22 cellular contexts compared by ENCODE assay signal in genomic region chr16:77987772-77988171, GRCh38. TPM values are rescaled to one million over a fixed set of nuclear protein-coding genes. Genes with fewer than 3 reads are reported as not detected.
"Had no signal": no experiment of that assay in that cellular context is flagged by ENCODE, and none has a peak within 500 bp of the region (broad histone marks: within the 10 kb centered on the region; RNA-seq: fewer than 3 reads in every experiment).

No MANE protein-coding gene starts in this region.

- H3K9me3 ChIP-seq: mucosa of descending colon, right atrium auricular region had no signal

- H3K4me1 ChIP-seq: right atrium auricular region had no signal

- H3K4me3 ChIP-seq: mucosa of descending colon, right atrium auricular region, smooth muscle cell had no signal

- H3K27me3 ChIP-seq: brain microvascular endothelial cell, right atrium auricular region had no signal

- DNase-seq: activated CD4-positive, alpha-beta T cell treated with anti-CD3 and anti-CD28 coated beads, Interleukin-2, amount 10 ng/mL, durations not matched to agents 7 days and 5 days; activated CD4-positive, CD25-positive, alpha-beta regulatory T cell; activated CD8-positive, alpha-beta memory T cell treated with anti-CD3 and anti-CD28 coated beads for 24 hours; activated naive CD4-positive, alpha-beta T cell treated with anti-CD3 and anti-CD28 coated beads, Interleukin-2, amount 50 U/mL, for 16 hours; brain microvascular endothelial cell; dermis blood vessel endothelial cell; endodermal cell; glutamatergic neuron; natural killer cell; nucleus accumbens; T-helper 17 cell; trophoblast cell had no signal

- ATAC-seq: mucosa of descending colon; natural killer cell; stimulated activated effector memory CD8-positive, alpha-beta T cell treated with anti-CD3 and anti-CD28 coated beads, Interleukin-12 subunit alpha, Interleukin-12 subunit beta, amount 100 ng/mL, for 72 hours; T-helper 17 cell had no signal

- H3K36me3 ChIP-seq: brain microvascular endothelial cell, right atrium auricular region had no signal

- H3K27ac ChIP-seq: brain microvascular endothelial cell had no signal

RNA-seq across cellular contexts. Expression of gene CLEC3A, which starts 34.6 kb away (rescaled TPM):
- total RNA-seq: activated CD4-positive, alpha-beta T cell treated with anti-CD3 and anti-CD28 coated beads, Interleukin-2, amount 10 ng/mL, durations not matched to agents 7 days and 5 days; activated T-helper 2 cell treated with anti-CD3 and anti-CD28 coated beads, Interferon-gamma antibody, Interleukin-2, Interleukin-4, amounts not matched to agents 10 μg/mL and 5 μg/mL and 100 μg/mL, durations not matched to agents 14 hours and 24 hours and 36 hours; cerebellum; dermis blood vessel endothelial cell; endodermal cell; fibroblast of villous mesenchyme; lung microvascular endothelial cell; mucosa of descending colon; natural killer cell; posterior vena cava; right atrium auricular region; subcutaneous adipose tissue; T-helper 17 cell had no signal
